23 cellular contexts compared by ENCODE assay signal in genomic region chr18:56388571-56388970, GRCh38.
"Had no signal": no experiment of that assay in that cellular context is flagged by ENCODE, and none has a peak within 500 bp of the region (broad histone marks: within the 10 kb centered on the region; RNA-seq: fewer than 3 reads in every experiment).

No MANE protein-coding gene starts in this region.

- H3K9me3 Mint-ChIP-seq: memory B cell, mesothelial cell of epicardium, natural killer cell, neural crest cell had no signal

- H3K4me3 Mint-ChIP-seq: memory B cell, mesothelial cell of epicardium, natural killer cell, neural crest cell had no signal

- H3K4me1 Mint-ChIP-seq: memory B cell, natural killer cell had no signal

- H3K36me3 Mint-ChIP-seq: memory B cell, mesothelial cell of epicardium, natural killer cell had no signal

- H3K36me3 ChIP-seq: esophagus muscularis mucosa, gastrocnemius medialis, left ventricle myocardium inferior, lower lobe of right lung, right atrium auricular region, sigmoid colon, suprapubic skin, thyroid gland, upper lobe of left lung, vagina had no signal

- FAIRE-seq: keratinocyte, small intestine had no signal

- H3K27ac Mint-ChIP-seq: memory B cell, natural killer cell had no signal

- DNase-seq: dorsolateral prefrontal cortex; effector CD8-positive, alpha-beta T cell; gastrocnemius medialis; glutamatergic neuron; left ventricle myocardium inferior; lower lobe of right lung; natural killer cell; sigmoid colon; small intestine; stimulated activated CD4-positive, alpha-beta T cell treated with anti-CD3 and anti-CD28 coated beads, Interleukin-12 subunit alpha, Interleukin-12 subunit beta, amount 100 ng/mL, for 4 hours; stimulated activated naive CD8-positive, alpha-beta T cell treated with anti-CD3 and anti-CD28 coated beads, Interleukin-15, Interleukin-2, amounts not matched to agents 100 U/mL and 50 U/mL, for 24 hours; upper lobe of left lung had no signal

- ATAC-seq: gastrocnemius medialis; natural killer cell; stimulated activated naive CD8-positive, alpha-beta T cell treated with anti-CD3 and anti-CD28 coated beads, Interleukin-15, Interleukin-2, amounts not matched to agents 100 U/mL and 50 U/mL, for 24 hours had no signal

- H3K9me3 ChIP-seq: esophagus muscularis mucosa, gastrocnemius medialis, left ventricle myocardium inferior, lower lobe of right lung, right atrium auricular region, sigmoid colon, suprapubic skin, thyroid gland, upper lobe of left lung, vagina had no signal

- H3K27ac ChIP-seq: coronary artery, epithelial cell of prostate, esophagus muscularis mucosa, gastrocnemius medialis, left ventricle myocardium inferior, lower lobe of right lung, right atrium auricular region, sigmoid colon, suprapubic skin, upper lobe of left lung, vagina had no signal

- H3K4me3 ChIP-seq: coronary artery, dorsolateral prefrontal cortex, esophagus muscularis mucosa, gastrocnemius medialis, left ventricle myocardium inferior, lower lobe of right lung, right atrium auricular region, sigmoid colon, suprapubic skin, thyroid gland, upper lobe of left lung, vagina had no signal

- H3K4me1 ChIP-seq: esophagus muscularis mucosa, gastrocnemius medialis, left ventricle myocardium inferior, lower lobe of right lung, right atrium auricular region, sigmoid colon, upper lobe of left lung, vagina had no signal

- H3K27me3 ChIP-seq: dorsolateral prefrontal cortex, esophagus muscularis mucosa, gastrocnemius medialis, right atrium auricular region, sigmoid colon, suprapubic skin, thyroid gland, upper lobe of left lung, vagina had no signal
